Comparison of ENCODE assay signal across 19 cellular contexts in the genomic region with DNA sequence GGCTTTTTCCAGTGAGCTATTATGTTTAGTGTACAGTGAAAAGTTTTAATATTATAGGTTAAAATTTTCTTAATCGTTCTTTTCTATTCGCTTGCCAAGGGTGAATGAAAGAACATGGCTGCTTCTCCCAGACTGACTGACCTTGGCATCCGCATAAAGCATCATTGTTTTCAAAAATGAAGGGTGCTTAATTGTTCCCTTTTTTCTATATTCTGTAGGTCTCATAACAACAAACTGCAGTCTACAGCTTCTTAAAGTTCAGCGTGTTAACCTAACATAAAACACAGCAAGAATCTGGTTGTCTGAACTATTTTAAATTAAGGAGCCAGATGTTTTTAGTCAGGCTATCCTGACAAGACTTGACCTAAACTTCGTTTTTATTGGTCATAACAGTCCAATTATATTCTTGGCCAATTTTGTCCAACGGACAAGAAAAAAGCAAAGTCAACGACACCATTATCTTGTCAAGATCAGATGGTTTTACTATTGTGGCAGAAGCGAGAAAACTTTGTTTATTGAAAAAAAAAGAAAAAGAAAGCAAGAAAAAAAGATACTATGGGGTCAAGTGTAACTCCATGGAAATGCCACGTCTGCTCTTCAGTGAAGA.
"Had no signal": no experiment of that assay in that cellular context is flagged by ENCODE, and none has a peak within 500 bp of the region (broad histone marks: within the 10 kb centered on the region; RNA-seq: fewer than 3 reads in every experiment).

No MANE protein-coding gene starts in this region.

- H3K4me1 Mint-ChIP-seq: activated naive CD4-positive, alpha-beta T cell treated with anti-CD3 and anti-CD28 coated beads, Interleukin-2, amount 10 ng/mL, durations not matched to agents 7 days and 5 days had no signal

- H3K27ac Mint-ChIP-seq: activated naive CD4-positive, alpha-beta T cell treated with anti-CD3 and anti-CD28 coated beads, Interleukin-2, amount 10 ng/mL, durations not matched to agents 7 days and 5 days; effector memory CD8-positive, alpha-beta T cell; nephron progenitor cell had no signal

- H3K27me3 Mint-ChIP-seq: activated naive CD4-positive, alpha-beta T cell treated with anti-CD3 and anti-CD28 coated beads, Interleukin-2, amount 10 ng/mL, durations not matched to agents 7 days and 5 days; effector memory CD8-positive, alpha-beta T cell had no signal

- H3K4me3 ChIP-seq: ascending aorta, heart left ventricle had no signal

- H3K4me1 ChIP-seq: ascending aorta, foreskin keratinocyte, heart left ventricle had no signal

- DNase-seq: activated CD4-positive, alpha-beta T cell treated with anti-CD3 and anti-CD28 coated beads, Interleukin-2, amount 50 U/mL, for 1 hour; activated CD8-positive, alpha-beta memory T cell treated with anti-CD3 and anti-CD28 coated beads for 24 hours; activated CD8-positive, alpha-beta memory T cell treated with anti-CD3 and anti-CD28 coated beads, Interleukin-2, amount 50 U/mL, for 48 hours; activated effector memory CD4-positive, alpha-beta T cell treated with Interleukin-2 at 50 U/mL for 16 hours; activated naive CD4-positive, alpha-beta T cell treated with anti-CD3 and anti-CD28 coated beads, Interleukin-2, amount 10 ng/mL, durations not matched to agents 7 days and 5 days; activated T-cell treated with anti-CD3 and anti-CD28 coated beads, Interleukin-2, amount 50 U/mL, for 48 hours; dermis blood vessel endothelial cell; effector memory CD8-positive, alpha-beta T cell; foreskin keratinocyte; heart left ventricle; nephron progenitor cell; nucleus accumbens; posterior cingulate gyrus; stimulated activated CD8-positive, alpha-beta memory T cell treated with anti-CD3 and anti-CD28 coated beads, Interleukin-4, amount 100 ng/mL, for 48 hours; stimulated activated naive CD4-positive, alpha-beta T cell; T1000; trophoblast cell had no signal

- H3K9me3 Mint-ChIP-seq: activated naive CD4-positive, alpha-beta T cell treated with anti-CD3 and anti-CD28 coated beads, Interleukin-2, amount 10 ng/mL, durations not matched to agents 7 days and 5 days; effector memory CD8-positive, alpha-beta T cell; nephron progenitor cell had no signal

- H3K9me3 ChIP-seq: ascending aorta, heart left ventricle had no signal

- ATAC-seq: activated CD4-positive, CD25-positive, alpha-beta regulatory T cell treated with anti-CD3 and anti-CD28 coated beads, Interleukin-2, amount 50 U/mL, for 24 hours; effector memory CD8-positive, alpha-beta T cell; foreskin keratinocyte; heart left ventricle had no signal

- H3K4me3 Mint-ChIP-seq: activated naive CD4-positive, alpha-beta T cell treated with anti-CD3 and anti-CD28 coated beads, Interleukin-2, amount 10 ng/mL, durations not matched to agents 7 days and 5 days; effector memory CD8-positive, alpha-beta T cell; nephron progenitor cell had no signal

- H3K27ac ChIP-seq: ascending aorta, foreskin keratinocyte had no signal

- H3K27me3 ChIP-seq: ascending aorta, foreskin keratinocyte, heart left ventricle had no signal
